ENCODE assay signal across 1 cellular context in the genomic region with DNA sequence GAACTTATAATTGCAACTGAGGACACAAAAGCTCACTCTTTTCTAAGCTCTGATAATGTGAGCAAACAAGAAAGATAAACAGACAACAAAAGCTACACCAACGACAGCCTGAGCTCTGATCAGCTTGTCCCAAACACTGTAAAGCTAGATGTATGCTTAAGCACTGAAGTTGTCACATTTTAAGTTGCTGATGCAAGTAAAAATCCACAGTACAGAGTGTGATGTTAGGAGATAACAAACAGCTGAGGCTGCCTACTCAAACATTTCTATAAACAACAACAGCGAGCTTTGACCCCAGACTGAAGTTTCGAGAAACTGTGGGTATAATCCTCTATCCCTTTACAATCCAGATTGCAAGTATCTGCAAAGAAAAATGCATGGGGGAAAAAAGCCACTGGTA.
TF ChIP-seq lines count a peak whose summit lies in the region.

No MANE protein-coding gene starts in this region.

TF ChIP-seq in HepG2, 621 proteins besides CTCF, POLR2A, EP300 and RAD21 (continued from another document):
- TF ChIP-seq, protein P1, sequence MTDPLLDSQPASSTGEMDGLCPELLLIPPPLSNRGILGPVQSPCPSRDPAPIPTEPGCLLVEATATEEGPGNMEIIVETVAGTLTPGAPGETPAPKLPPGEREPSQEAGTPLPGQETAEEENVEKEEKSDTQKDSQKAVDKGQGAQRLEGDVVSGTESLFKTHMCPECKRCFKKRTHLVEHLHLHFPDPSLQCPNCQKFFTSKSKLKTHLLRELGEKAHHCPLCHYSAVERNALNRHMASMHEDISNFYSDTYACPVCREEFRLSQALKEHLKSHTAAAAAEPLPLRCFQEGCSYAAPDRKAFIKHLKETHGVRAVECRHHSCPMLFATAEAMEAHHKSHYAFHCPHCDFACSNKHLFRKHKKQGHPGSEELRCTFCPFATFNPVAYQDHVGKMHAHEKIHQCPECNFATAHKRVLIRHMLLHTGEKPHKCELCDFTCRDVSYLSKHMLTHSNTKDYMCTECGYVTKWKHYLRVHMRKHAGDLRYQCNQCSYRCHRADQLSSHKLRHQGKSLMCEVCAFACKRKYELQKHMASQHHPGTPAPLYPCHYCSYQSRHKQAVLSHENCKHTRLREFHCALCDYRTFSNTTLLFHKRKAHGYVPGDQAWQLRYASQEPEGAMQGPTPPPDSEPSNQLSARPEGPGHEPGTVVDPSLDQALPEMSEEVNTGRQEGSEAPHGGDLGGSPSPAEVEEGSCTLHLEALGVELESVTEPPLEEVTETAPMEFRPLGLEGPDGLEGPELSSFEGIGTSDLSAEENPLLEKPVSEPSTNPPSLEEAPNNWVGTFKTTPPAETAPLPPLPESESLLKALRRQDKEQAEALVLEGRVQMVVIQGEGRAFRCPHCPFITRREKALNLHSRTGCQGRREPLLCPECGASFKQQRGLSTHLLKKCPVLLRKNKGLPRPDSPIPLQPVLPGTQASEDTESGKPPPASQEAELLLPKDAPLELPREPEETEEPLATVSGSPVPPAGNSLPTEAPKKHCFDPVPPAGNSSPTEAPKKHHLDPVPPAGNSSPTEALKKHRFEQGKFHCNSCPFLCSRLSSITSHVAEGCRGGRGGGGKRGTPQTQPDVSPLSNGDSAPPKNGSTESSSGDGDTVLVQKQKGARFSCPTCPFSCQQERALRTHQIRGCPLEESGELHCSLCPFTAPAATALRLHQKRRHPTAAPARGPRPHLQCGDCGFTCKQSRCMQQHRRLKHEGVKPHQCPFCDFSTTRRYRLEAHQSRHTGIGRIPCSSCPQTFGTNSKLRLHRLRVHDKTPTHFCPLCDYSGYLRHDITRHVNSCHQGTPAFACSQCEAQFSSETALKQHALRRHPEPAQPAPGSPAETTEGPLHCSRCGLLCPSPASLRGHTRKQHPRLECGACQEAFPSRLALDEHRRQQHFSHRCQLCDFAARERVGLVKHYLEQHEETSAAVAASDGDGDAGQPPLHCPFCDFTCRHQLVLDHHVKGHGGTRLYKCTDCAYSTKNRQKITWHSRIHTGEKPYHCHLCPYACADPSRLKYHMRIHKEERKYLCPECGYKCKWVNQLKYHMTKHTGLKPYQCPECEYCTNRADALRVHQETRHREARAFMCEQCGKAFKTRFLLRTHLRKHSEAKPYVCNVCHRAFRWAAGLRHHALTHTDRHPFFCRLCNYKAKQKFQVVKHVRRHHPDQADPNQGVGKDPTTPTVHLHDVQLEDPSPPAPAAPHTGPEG (CRISPR knock-in tag; IDR thresholded peaks at IDR 0.05) = no peak
- TF ChIP-seq SIX1 (CRISPR knock-in tag; IDR thresholded peaks at IDR 0.05; ENCODE audit: borderline replicate concordance) = peak; percentile 55; the same call in 1 of the 2 replicates
